ENCODE assay signal across 12 cellular contexts in the genomic region with DNA sequence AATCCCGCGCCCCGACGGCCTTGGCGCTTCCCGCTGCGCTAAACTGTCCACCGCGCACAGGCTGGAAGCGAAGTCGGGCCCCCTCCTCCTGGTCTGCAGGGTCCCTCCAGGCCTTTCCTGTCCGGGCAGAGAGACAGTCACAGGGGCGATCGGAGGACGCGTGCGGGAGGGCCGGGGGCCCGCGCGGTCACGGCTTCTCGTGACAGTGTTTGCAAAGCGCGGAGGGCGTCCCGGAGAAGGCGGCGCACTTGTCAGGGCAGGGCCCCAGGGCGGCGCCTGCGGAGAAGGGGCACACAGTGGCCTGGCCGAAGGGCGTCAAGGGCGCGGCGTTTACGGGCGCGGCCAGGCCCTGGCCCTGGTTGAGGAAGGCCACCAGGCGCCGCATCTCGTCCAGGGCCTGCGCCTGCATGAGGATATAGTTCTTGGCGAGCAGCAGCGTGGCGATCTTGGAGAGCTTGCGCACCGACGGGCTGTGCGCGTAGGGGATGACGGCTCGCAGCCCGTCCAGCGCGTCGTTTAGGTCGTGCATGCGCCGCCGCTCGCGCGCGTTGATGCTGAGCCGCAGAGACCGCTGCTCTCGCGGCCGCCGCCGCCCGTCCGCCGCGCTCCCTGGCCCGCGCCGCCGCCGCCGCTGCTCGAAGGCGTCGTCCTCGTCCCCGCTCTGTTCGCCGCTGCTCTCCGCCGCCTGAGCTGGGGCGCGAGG. TPM values are rescaled to one million over a fixed set of nuclear protein-coding genes. Genes with fewer than 3 reads are reported as not detected.
A peak's percentile ranks its signal among the peaks of the same experiment; 100 is the strongest.
DNase-seq lines count a peak whose midpoint lies in the region; ATAC-seq and TF ChIP-seq lines count a peak whose summit lies in the region.
"Had no signal": no experiment of that assay in that cellular context is flagged by ENCODE, and none has a peak within 500 bp of the region (broad histone marks: within the 10 kb centered on the region; RNA-seq: fewer than 3 reads in every experiment).

No MANE protein-coding gene starts in this region.

- H3K4me3 Mint-ChIP-seq in stimulated activated naive CD8-positive, alpha-beta T cell treated with anti-CD3 and anti-CD28 coated beads, Interleukin-15, amount 100 ng/mL, for 72 hours: peak overlapping the region in 1 of 2 donors; percentile 41
- H3K4me3 Mint-ChIP-seq in activated T-cell treated with anti-CD3 and anti-CD28 coated beads, Interleukin-2, amount 50 U/mL, for 24 hours: no peak overlapping the region
- H3K4me3 Mint-ChIP-seq in immature natural killer cell: no peak overlapping the region

- peaks cover 100% of the 10 kb centered on the region for H3K27me3 ChIP-seq in gastroesophageal sphincter

- no peak overlapping the region for H3K27ac ChIP-seq in gastroesophageal sphincter
- H3K27ac ChIP-seq: thyroid gland had no signal

- no peaks in the 10 kb centered on the region for H3K36me3 ChIP-seq in gastroesophageal sphincter
- H3K36me3 ChIP-seq: thyroid gland had no signal

- no peaks in the 10 kb centered on the region for H3K36me3 Mint-ChIP-seq in activated T-cell treated with anti-CD3 and anti-CD28 coated beads, Interleukin-2, amount 50 U/mL, for 24 hours (ENCODE audit: low read depth)
- no peaks in the 10 kb centered on the region for H3K36me3 Mint-ChIP-seq in immature natural killer cell

- H3K9me3 Mint-ChIP-seq in stimulated activated naive CD8-positive, alpha-beta T cell treated with anti-CD3 and anti-CD28 coated beads, Interleukin-15, amount 100 ng/mL, for 72 hours: no peaks in the 10 kb centered on the region
- no peaks in the 10 kb centered on the region for H3K9me3 Mint-ChIP-seq in activated T-cell treated with anti-CD3 and anti-CD28 coated beads, Interleukin-2, amount 50 U/mL, for 24 hours
- peaks cover 0 to 4% (median 0%) of the 10 kb centered on the region in 6 donors for H3K9me3 Mint-ChIP-seq in immature natural killer cell

- no peaks in the 10 kb centered on the region for H3K9me3 ChIP-seq in gastroesophageal sphincter
- H3K9me3 ChIP-seq: thyroid gland had no signal

- no peak for TF ChIP-seq POLR2A in gastroesophageal sphincter (IDR thresholded peaks at IDR 0.05)

- TF ChIP-seq CTCF in gastroesophageal sphincter (IDR thresholded peaks at IDR 0.05): no peak

- peaks cover 80% of the 10 kb centered on the region for H3K27me3 Mint-ChIP-seq in stimulated activated naive CD8-positive, alpha-beta T cell treated with anti-CD3 and anti-CD28 coated beads, Interleukin-15, amount 100 ng/mL, for 72 hours
- peaks cover 76% of the 10 kb centered on the region for H3K27me3 Mint-ChIP-seq in activated T-cell treated with anti-CD3 and anti-CD28 coated beads, Interleukin-2, amount 50 U/mL, for 24 hours
- H3K27me3 Mint-ChIP-seq in immature natural killer cell (ENCODE audit: low read depth in 3 of 3): peaks cover 27 to 44% (median 33%) of the 10 kb centered on the region in 3 donors

- peak; percentile 16 for DNase-seq in stimulated activated naive CD8-positive, alpha-beta T cell treated with anti-CD3 and anti-CD28 coated beads, Interleukin-15, Interleukin-2, amounts not matched to agents 100 U/mL and 50 U/mL, for 24 hours
- no peak for DNase-seq in stimulated activated naive CD8-positive, alpha-beta T cell treated with anti-CD3 and anti-CD28 coated beads, Interleukin-15, amount 100 ng/mL, for 72 hours
- DNase-seq in activated T-cell treated with anti-CD3 and anti-CD28 coated beads, Interleukin-2, amount 50 U/mL, for 24 hours: peak; percentile 44
- DNase-seq in HK-2 (ENCODE audit: unreplicated experiment) (no peak), immature natural killer cell (no peak)
- DNase-seq: activated gamma-delta T cell; occipital lobe; stimulated activated CD4-positive, alpha-beta T cell treated with anti-CD3 and anti-CD28 coated beads, Interleukin-1b, Interleukin-23, amount 100 ng/mL, for 48 hours; thyroid gland had no signal

- no peak for ATAC-seq in stimulated activated naive CD8-positive, alpha-beta T cell treated with anti-CD3 and anti-CD28 coated beads, Interleukin-15, Interleukin-2, amounts not matched to agents 100 U/mL and 50 U/mL, for 24 hours
- no peak for ATAC-seq in stimulated activated naive CD8-positive, alpha-beta T cell treated with anti-CD3 and anti-CD28 coated beads, Interleukin-15, amount 100 ng/mL, for 72 hours
- ATAC-seq in gastroesophageal sphincter (no peak), HG03432 (IDR thresholded peaks at IDR 0.05; ENCODE audit: unreplicated experiment) (no peak)

- TF ChIP-seq EP300 in gastroesophageal sphincter (IDR thresholded peaks at IDR 0.05): no peak

- H3K4me1 Mint-ChIP-seq in stimulated activated naive CD8-positive, alpha-beta T cell treated with anti-CD3 and anti-CD28 coated beads, Interleukin-15, amount 100 ng/mL, for 72 hours: peaks cover 49% of the 10 kb centered on the region
- peaks cover 33% of the 10 kb centered on the region for H3K4me1 Mint-ChIP-seq in activated T-cell treated with anti-CD3 and anti-CD28 coated beads, Interleukin-2, amount 50 U/mL, for 24 hours (ENCODE audit: low read depth)
- H3K4me1 Mint-ChIP-seq in immature natural killer cell: peaks cover 7 to 19% of the 10 kb centered on the region in 2 donors

- H3K4me1 ChIP-seq in gastroesophageal sphincter: peaks cover 0 to 52% (median 14%) of the 10 kb centered on the region in 3 donors

- H3K4me3 ChIP-seq in iPS-11a (ENCODE audit: low read depth, low read length) (peak overlapping the region; percentile 13), gastroesophageal sphincter (peak overlapping the region in 1 of 2 donors; percentile 26)
- H3K4me3 ChIP-seq: thyroid gland had no signal

- WGBS in gastroesophageal sphincter (ENCODE audit: low coverage in 1 of 2), 2 donors: 0% methylated on average over 1 of the region's 94 CpGs; no CpG with 5 or more reads in 1 of the 2 donors

- H3K27ac Mint-ChIP-seq in stimulated activated naive CD8-positive, alpha-beta T cell treated with anti-CD3 and anti-CD28 coated beads, Interleukin-15, amount 100 ng/mL, for 72 hours: peak overlapping the region in 1 of 2 donors; percentile 91
- no peak overlapping the region for H3K27ac Mint-ChIP-seq in activated T-cell treated with anti-CD3 and anti-CD28 coated beads, Interleukin-2, amount 50 U/mL, for 24 hours
- H3K27ac Mint-ChIP-seq in immature natural killer cell: no peak overlapping the region

RNA-seq across cellular contexts. Expression of gene BHLHE23, which starts 0.8 kb away (rescaled TPM):
- polyA plus RNA-seq in immature natural killer cell: not detected
- not detected for total RNA-seq in gastroesophageal sphincter
- total RNA-seq: occipital lobe, thyroid gland had no signal

RNA-seq across cellular contexts. Expression of gene SLC17A9, which starts 53.5 kb away (rescaled TPM):
- 1 to 10 TPM in 2 of 3 donors, under 1 TPM in 1; 0.95 to 3.5 (median 2.0) TPM for polyA plus RNA-seq in immature natural killer cell
- total RNA-seq in gastroesophageal sphincter: 1 to 10 TPM; 1.3 to 4.6 (median 2.8) TPM

Comparison
In these comparisons a context has a peak if more than half of its experiments do, and no peak if none do; other contexts are left out.
1. DNase-seq: peak in stimulated activated naive CD8-positive, alpha-beta T cell treated with anti-CD3 and anti-CD28 coated beads, Interleukin-15, Interleukin-2, amounts not matched to agents 100 U/mL and 50 U/mL, for 24 hours (single experiment) and activated T-cell treated with anti-CD3 and anti-CD28 coated beads, Interleukin-2, amount 50 U/mL, for 24 hours (single experiment); none in stimulated activated naive CD8-positive, alpha-beta T cell treated with anti-CD3 and anti-CD28 coated beads, Interleukin-15, amount 100 ng/mL, for 72 hours (0 of 2), HK-2 (single experiment) and immature natural killer cell (0 of 3).